8 cellular contexts compared by ENCODE assay signal in the genomic region with DNA sequence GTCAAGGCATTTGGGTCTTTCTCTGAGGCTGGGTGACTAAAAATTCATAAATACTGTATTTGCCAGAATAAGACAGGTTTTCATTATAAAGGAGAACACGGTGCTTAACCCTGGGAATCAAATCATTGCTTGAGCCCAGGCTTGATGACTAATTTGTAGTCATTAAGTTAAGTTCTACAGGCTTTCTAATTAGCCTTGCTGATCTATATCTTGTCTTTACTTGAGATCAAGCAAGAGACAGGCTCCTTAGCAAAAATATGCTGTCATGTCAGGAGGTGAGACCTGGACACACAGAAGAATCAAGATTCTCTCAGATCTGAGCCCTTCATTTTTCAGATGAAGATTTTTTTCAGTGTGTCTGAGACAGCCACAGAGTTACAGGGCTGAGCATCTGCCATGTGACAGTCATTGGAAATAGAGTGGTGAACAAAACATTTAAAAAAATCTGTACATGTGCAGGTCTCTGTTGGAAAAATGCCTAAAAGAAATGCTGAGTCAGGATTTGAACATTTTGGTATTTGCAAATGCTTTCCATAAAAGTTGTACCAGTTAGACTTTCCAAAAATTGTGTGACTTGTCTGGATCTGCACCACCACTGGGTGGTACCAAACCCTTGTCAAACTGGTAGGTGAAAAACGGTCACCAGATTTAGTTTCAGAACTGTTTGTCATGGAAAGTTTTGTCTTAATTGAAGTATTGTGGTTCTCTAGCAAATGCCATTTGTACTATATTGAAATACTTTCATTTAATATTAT. TPM values are rescaled to one million over a fixed set of nuclear protein-coding genes. Genes with fewer than 3 reads are reported as not detected.
DNase-seq lines count a peak whose midpoint lies in the region; ATAC-seq and TF ChIP-seq lines count a peak whose summit lies in the region.

No MANE protein-coding gene starts in this region.

- H3K36me3 Mint-ChIP-seq in activated CD4-positive, alpha-beta T cell treated with anti-CD3 and anti-CD28 coated beads, Interleukin-2, amount 10 ng/mL, durations not matched to agents 24 days and 14 days (ENCODE audit: low read depth): peaks cover 44% of the 10 kb centered on the region

- intact Hi-C loops in activated CD4-positive, alpha-beta T cell treated with anti-CD3 and anti-CD28 coated beads, Interleukin-2, amount 10 ng/mL, durations not matched to agents 24 days and 14 days (cut with micrococcal nuclease): loop anchor here (2.0 to 5.0 kb wide), 3 partner anchors 87 to 511 kb away; partner anchors contain the start of genes ATM and NPAT

- TF ChIP-seq CTCF in GM06990 (IDR thresholded peaks at IDR 0.05; ENCODE audit: insufficient read depth, low read length, poor library complexity, severe bottlenecking) (peak; percentile 40), HFF-Myc (IDR thresholded peaks at IDR 0.05; ENCODE audit: low read depth, low read length, missing control alignments) (peak; percentile 13), liver (IDR thresholded peaks at IDR 0.05; ENCODE audit: low read depth, low read length, missing input control) (peak; percentile 14)

- no peak for DNase-seq in GM06990 (ENCODE audit: extremely low read depth, insufficient read length)
- peak; percentile 26 for DNase-seq in HFF-Myc (ENCODE audit: extremely low read depth, low read depth)
- peak; percentile 71 for DNase-seq in activated CD4-positive, alpha-beta T cell treated with anti-CD3 and anti-CD28 coated beads, Interleukin-2, amount 10 ng/mL, durations not matched to agents 24 days and 14 days
- DNase-seq in HT-29 (ENCODE audit: low spot score): no peak
- DNase-seq in NCI-H2227 treated with DMSO at 0.1 percent for 48 hours (lab: John Stamatoyannopoulos, UW): no peak

- peaks cover 9% of the 10 kb centered on the region for H3K4me1 Mint-ChIP-seq in activated CD4-positive, alpha-beta T cell treated with anti-CD3 and anti-CD28 coated beads, Interleukin-2, amount 10 ng/mL, durations not matched to agents 24 days and 14 days

- no peak overlapping the region for H3K9ac ChIP-seq in liver (ENCODE audit: low read depth in 1 of 2, low read length in 2 of 2)

- WGBS in liver: 69% methylated on average over 2 of the region's 2 CpGs

- H3K4me1 ChIP-seq in liver (ENCODE audit: control insufficient read depth in 4 of 4, insufficient read depth in 4 of 4, low read length in 3 of 4): peaks cover 0 to 4% (median 0%) of the 10 kb centered on the region in 4 donors

- no peaks in the 10 kb centered on the region for H3K9me3 Mint-ChIP-seq in activated CD4-positive, alpha-beta T cell treated with anti-CD3 and anti-CD28 coated beads, Interleukin-2, amount 10 ng/mL, durations not matched to agents 24 days and 14 days

- H3K27me3 Mint-ChIP-seq in activated CD4-positive, alpha-beta T cell treated with anti-CD3 and anti-CD28 coated beads, Interleukin-2, amount 10 ng/mL, durations not matched to agents 24 days and 14 days: no peaks in the 10 kb centered on the region

- no peak overlapping the region for H3K4me3 Mint-ChIP-seq in activated CD4-positive, alpha-beta T cell treated with anti-CD3 and anti-CD28 coated beads, Interleukin-2, amount 10 ng/mL, durations not matched to agents 24 days and 14 days

- ATAC-seq in HG02884 (IDR thresholded peaks at IDR 0.05; ENCODE audit: unreplicated experiment) (no peak), GM21619 (IDR thresholded peaks at IDR 0.05; ENCODE audit: unreplicated experiment) (no peak)

- H3K9me3 ChIP-seq in liver (ENCODE audit: control insufficient read depth in 4 of 4, low read length in 3 of 4): no peaks in the 10 kb centered on the region

- TF ChIP-seq RAD21 in liver (IDR thresholded peaks at IDR 0.05): peak; percentile 22 to 51

- peak overlapping the region; percentile 77 for H3K27ac Mint-ChIP-seq in activated CD4-positive, alpha-beta T cell treated with anti-CD3 and anti-CD28 coated beads, Interleukin-2, amount 10 ng/mL, durations not matched to agents 24 days and 14 days

- no peak overlapping the region for H3K27ac ChIP-seq in liver (ENCODE audit: low read depth in 1 of 2, low read length in 2 of 2)

- no peaks in the 10 kb centered on the region for H3K27me3 ChIP-seq in GM06990 (replicated peaks; ENCODE audit: control insufficient read depth, insufficient read depth, low read length)
- H3K27me3 ChIP-seq in liver (ENCODE audit: control insufficient read depth in 4 of 4, insufficient read depth in 4 of 4, low read length in 3 of 4): no peaks in the 10 kb centered on the region

- H3K4me3 ChIP-seq in GM06990 (replicated peaks; ENCODE audit: low read depth, low read length): no peak overlapping the region
- no peak overlapping the region for H3K4me3 ChIP-seq in HFF-Myc (replicated peaks; ENCODE audit: low read depth, low read length)
- no peak overlapping the region for H3K4me3 ChIP-seq in liver (ENCODE audit: low read depth in 1 of 3, low read length in 3 of 3)

- H3K36me3 ChIP-seq in GM06990 (ENCODE audit: control insufficient read depth, insufficient read depth, low read length) (peaks cover 3% of the 10 kb centered on the region), liver (ENCODE audit: control insufficient read depth in 4 of 4, insufficient read depth in 3 of 4, low read depth in 1 of 4, low read length in 3 of 4) (peaks cover 16 to 59% (median 42%) of the 10 kb centered on the region in 4 donors)

TF ChIP-seq in liver, 16 proteins besides CTCF, POLR2A, EP300 and RAD21:
- TF ChIP-seq FOXA2 (IDR thresholded peaks at IDR 0.05): no peak
- TF ChIP-seq, protein P1, sequence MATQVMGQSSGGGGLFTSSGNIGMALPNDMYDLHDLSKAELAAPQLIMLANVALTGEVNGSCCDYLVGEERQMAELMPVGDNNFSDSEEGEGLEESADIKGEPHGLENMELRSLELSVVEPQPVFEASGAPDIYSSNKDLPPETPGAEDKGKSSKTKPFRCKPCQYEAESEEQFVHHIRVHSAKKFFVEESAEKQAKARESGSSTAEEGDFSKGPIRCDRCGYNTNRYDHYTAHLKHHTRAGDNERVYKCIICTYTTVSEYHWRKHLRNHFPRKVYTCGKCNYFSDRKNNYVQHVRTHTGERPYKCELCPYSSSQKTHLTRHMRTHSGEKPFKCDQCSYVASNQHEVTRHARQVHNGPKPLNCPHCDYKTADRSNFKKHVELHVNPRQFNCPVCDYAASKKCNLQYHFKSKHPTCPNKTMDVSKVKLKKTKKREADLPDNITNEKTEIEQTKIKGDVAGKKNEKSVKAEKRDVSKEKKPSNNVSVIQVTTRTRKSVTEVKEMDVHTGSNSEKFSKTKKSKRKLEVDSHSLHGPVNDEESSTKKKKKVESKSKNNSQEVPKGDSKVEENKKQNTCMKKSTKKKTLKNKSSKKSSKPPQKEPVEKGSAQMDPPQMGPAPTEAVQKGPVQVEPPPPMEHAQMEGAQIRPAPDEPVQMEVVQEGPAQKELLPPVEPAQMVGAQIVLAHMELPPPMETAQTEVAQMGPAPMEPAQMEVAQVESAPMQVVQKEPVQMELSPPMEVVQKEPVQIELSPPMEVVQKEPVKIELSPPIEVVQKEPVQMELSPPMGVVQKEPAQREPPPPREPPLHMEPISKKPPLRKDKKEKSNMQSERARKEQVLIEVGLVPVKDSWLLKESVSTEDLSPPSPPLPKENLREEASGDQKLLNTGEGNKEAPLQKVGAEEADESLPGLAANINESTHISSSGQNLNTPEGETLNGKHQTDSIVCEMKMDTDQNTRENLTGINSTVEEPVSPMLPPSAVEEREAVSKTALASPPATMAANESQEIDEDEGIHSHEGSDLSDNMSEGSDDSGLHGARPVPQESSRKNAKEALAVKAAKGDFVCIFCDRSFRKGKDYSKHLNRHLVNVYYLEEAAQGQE (IDR thresholded peaks at IDR 0.05): no peak
- TF ChIP-seq JUND (IDR thresholded peaks at IDR 0.05): no peak
- TF ChIP-seq NR2F2 (IDR thresholded peaks at IDR 0.05): no peak
- TF ChIP-seq EGR1 (IDR thresholded peaks at IDR 0.05; ENCODE audit: low read depth in 2 of 2): no peak
- TF ChIP-seq HNF4G (IDR thresholded peaks at IDR 0.05): no peak
- no peak for TF ChIP-seq YY1 (IDR thresholded peaks at IDR 0.05)
- TF ChIP-seq, protein P2, sequence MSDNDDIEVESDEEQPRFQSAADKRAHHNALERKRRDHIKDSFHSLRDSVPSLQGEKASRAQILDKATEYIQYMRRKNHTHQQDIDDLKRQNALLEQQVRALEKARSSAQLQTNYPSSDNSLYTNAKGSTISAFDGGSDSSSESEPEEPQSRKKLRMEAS (IDR thresholded peaks at IDR 0.05): no peak
- TF ChIP-seq RXRA (IDR thresholded peaks at IDR 0.05): no peak
- no peak for TF ChIP-seq SP1 (IDR thresholded peaks at IDR 0.05)
- TF ChIP-seq GABPA (IDR thresholded peaks at IDR 0.05 in 1 of 2, conservative IDR thresholded peaks at IDR 0.05 in 1 of 2): no peak
- TF ChIP-seq TAF1 (conservative IDR thresholded peaks at IDR 0.05): no peak
- TF ChIP-seq, protein P3, sequence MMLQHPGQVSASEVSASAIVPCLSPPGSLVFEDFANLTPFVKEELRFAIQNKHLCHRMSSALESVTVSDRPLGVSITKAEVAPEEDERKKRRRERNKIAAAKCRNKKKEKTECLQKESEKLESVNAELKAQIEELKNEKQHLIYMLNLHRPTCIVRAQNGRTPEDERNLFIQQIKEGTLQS (IDR thresholded peaks at IDR 0.05): no peak
- no peak for TF ChIP-seq HNF4A (conservative IDR thresholded peaks at IDR 0.05)
- no peak for TF ChIP-seq ZBTB33 (IDR thresholded peaks at IDR 0.05)
- TF ChIP-seq FOXA1 (IDR thresholded peaks at IDR 0.05): no peak

RNA-seq across cellular contexts. Expression of gene ACAT1, which starts 14.7 kb away (rescaled TPM):
- total RNA-seq in activated CD4-positive, alpha-beta T cell treated with anti-CD3 and anti-CD28 coated beads, Interleukin-2, amount 10 ng/mL, durations not matched to agents 24 days and 14 days: 65.0 and 65.9 TPM in 2 replicates
- 1,000 to 10,000 TPM in 1 of 2 donors, 10 to 100 TPM in 1; 99.8 to 1,048 TPM for total RNA-seq in liver
- 100 to 1,000 TPM; 545 to 605 TPM for polyA plus RNA-seq in liver
- 28.3 and 36.7 TPM in 2 replicates for total RNA-seq in HT-29 (2014; rRNA removed; shearing (Covaris generic))

Comparison
In these comparisons a context has a peak if more than half of its experiments do, and no peak if none do; other contexts are left out.
1. DNase-seq: peak in HFF-Myc (single experiment) and activated CD4-positive, alpha-beta T cell treated with anti-CD3 and anti-CD28 coated beads, Interleukin-2, amount 10 ng/mL, durations not matched to agents 24 days and 14 days (single experiment); none in GM06990 (single experiment), HT-29 (single experiment) and NCI-H2227 treated with DMSO at 0.1 percent for 48 hours (single experiment).
2. Peak in every context shown above with its lines, with median percentiles within 50 percentile points of each other: CTCF ChIP-seq.